In genomic region chr22:36397767-36398093, GRCh38 we compare ENCODE assay signal across 20 cellular contexts. TPM values are rescaled to one million over a fixed set of nuclear protein-coding genes. Genes with fewer than 3 reads are reported as not detected.
DNase-seq lines count a peak whose midpoint lies in the region; ATAC-seq and TF ChIP-seq lines count a peak whose summit lies in the region.
"Had no signal": no experiment of that assay in that cellular context is flagged by ENCODE, and none has a peak within 500 bp of the region (broad histone marks: within the 10 kb centered on the region; RNA-seq: fewer than 3 reads in every experiment).

No MANE protein-coding gene starts in this region.

- peak overlapping the region; percentile 78 for H3K27ac Mint-ChIP-seq in progenitor cell of endocrine pancreas

- H3K36me3 ChIP-seq in SK-N-SH (replicated peaks in 1 of 2; ENCODE audit: control insufficient read depth in 1 of 2, insufficient read depth in 2 of 2, low read length in 1 of 2) (no peaks in the 10 kb centered on the region), SJSA1 (no peaks in the 10 kb centered on the region), lower lobe of right lung (no peaks in the 10 kb centered on the region)
- H3K36me3 ChIP-seq: BLaER1, prostate gland had no signal

- no peak for TF ChIP-seq RAD21 in SK-N-SH (IDR thresholded peaks at IDR 0.05; ENCODE audit: low read length)

- H3F3A ChIP-seq in SK-N-SH (replicated peaks; ENCODE audit: insufficient read depth), result peaks cover 32% of the 10 kb centered on the region

- no peak overlapping the region for H3K4me3 ChIP-seq in SK-N-SH (ENCODE audit: low read depth in 2 of 2, low read length in 1 of 2)
- no peak overlapping the region for H3K4me3 ChIP-seq in SJSA1
- no peak overlapping the region for H3K4me3 ChIP-seq in lower lobe of right lung
- H3K4me3 ChIP-seq: BLaER1, body of pancreas, coronary artery, gastroesophageal sphincter, prostate gland, testis had no signal

- H3K9me3 ChIP-seq in SK-N-SH, result no peaks in the 10 kb centered on the region
- H3K9me3 ChIP-seq in SJSA1 (replicated peaks), result no peaks in the 10 kb centered on the region
- H3K9me3 ChIP-seq in lower lobe of right lung, result no peaks in the 10 kb centered on the region
- H3K9me3 ChIP-seq: BLaER1, body of pancreas, gastroesophageal sphincter, prostate gland, testis had no signal

- H3K4me3 Mint-ChIP-seq in progenitor cell of endocrine pancreas (ENCODE audit: low read depth), result no peak overlapping the region

- no peak for TF ChIP-seq EP300 in SK-N-SH (IDR thresholded peaks at IDR 0.05; ENCODE audit: borderline replicate concordance in 1 of 2, low read depth in 1 of 2, low read length in 1 of 2)

- POLR2A ChIA-PET in SK-N-SH (lab: Yijun Ruan, JAX), result no interaction called here

- no peak for ATAC-seq in SK-N-SH treated with all-trans-retinoic acid at 6 μM for 48 hours
- no peak for ATAC-seq in lower lobe of right lung
- ATAC-seq: body of pancreas, Panc1 had no signal

- CTCF ChIA-PET in SK-N-SH (lab: Yijun Ruan, JAX), result no interaction called here

- no peaks in the 10 kb centered on the region for H3K27me3 Mint-ChIP-seq in progenitor cell of endocrine pancreas

- no peak for TF ChIP-seq CTCF in SK-N-SH (IDR thresholded peaks at IDR 0.05)
- no peak for TF ChIP-seq CTCF in lower lobe of right lung (IDR thresholded peaks at IDR 0.05)
- TF ChIP-seq CTCF in progenitor cell of endocrine pancreas (IDR thresholded peaks at IDR 0.05; ENCODE audit: unreplicated experiment), result no peak

- H3K27ac ChIP-seq in SK-N-SH (ENCODE audit: low read depth in 2 of 2, low read length in 1 of 2), result peak overlapping the region in 1 of 2 experiments; percentile 92; a peak in 2 of 4 replicates
- peak overlapping the region; percentile 77 for H3K27ac ChIP-seq in SJSA1
- peak overlapping the region; percentile 11 for H3K27ac ChIP-seq in lower lobe of right lung
- H3K27ac ChIP-seq: 22Rv1, body of pancreas, coronary artery, gastroesophageal sphincter, prostate gland, testis had no signal

- peaks cover 25% of the 10 kb centered on the region for H3K4me1 Mint-ChIP-seq in progenitor cell of endocrine pancreas (ENCODE audit: low read depth)

- peak overlapping the region; percentile 54; the same call in 1 of the 2 replicates for H2AFZ ChIP-seq in SK-N-SH (ENCODE audit: low read depth)

- 100% methylated on average over 5 of the region's 5 CpGs for WGBS in SK-N-SH (ENCODE audit: low lambda C conversion rate)

- peak overlapping the region; percentile 9; the same call in 1 of the 2 replicates for H3K4me2 ChIP-seq in SK-N-SH

- no peaks in the 10 kb centered on the region for H3K9me2 ChIP-seq in SK-N-SH

- intact Hi-C loops in lower lobe of right lung (cut with DNase I), result no loop called here

- H3K27me3 ChIP-seq in SK-N-SH (ENCODE audit: insufficient read depth), result no peaks in the 10 kb centered on the region
- H3K27me3 ChIP-seq in SJSA1 (replicated peaks), result no peaks in the 10 kb centered on the region
- H3K27me3 ChIP-seq in lower lobe of right lung (ENCODE audit: low read depth), result no peaks in the 10 kb centered on the region
- H3K27me3 ChIP-seq: BLaER1, body of pancreas, gastroesophageal sphincter, testis had no signal

- peak overlapping the region; percentile 49 for H3K9ac ChIP-seq in SK-N-SH

- no peaks in the 10 kb centered on the region for H4K20me1 ChIP-seq in SK-N-SH (ENCODE audit: insufficient read depth)
- H4K20me1 ChIP-seq: BLaER1 had no signal

- H3K9me3 Mint-ChIP-seq in progenitor cell of endocrine pancreas (ENCODE audit: low read depth), result no peaks in the 10 kb centered on the region

- H3K79me2 ChIP-seq in SK-N-SH (ENCODE audit: insufficient read depth), result peaks cover 17% of the 10 kb centered on the region; the same call in 1 of the 2 replicates

- DNase-seq in SK-N-SH (no peak), SJSA1 (ENCODE audit: low read depth in 1 of 2, low spot score in 2 of 2) (no peak), lower lobe of right lung (no peak), progenitor cell of endocrine pancreas (ENCODE audit: low spot score, unreplicated experiment) (no peak), SIG-M5 (lab: John Stamatoyannopoulos, UW) (no peak)
- DNase-seq in activated effector memory CD4-positive, alpha-beta T cell treated with anti-CD3 and anti-CD28 coated beads, Interleukin-2, amount 50 U/mL, for 16 hours, result no peak
- DNase-seq in stimulated activated CD4-positive, alpha-beta T cell treated with anti-CD3 and anti-CD28 coated beads, Interleukin-4, amount 100 ng/mL, for 24 hours, result no peak
- DNase-seq: activated naive CD4-positive, alpha-beta T cell treated with anti-CD3 and anti-CD28 coated beads, Interleukin-2, amount 50 U/mL, for 16 hours; body of pancreas; DMS153; NCI-H1436; NCI-H774; testis had no signal

- H3K4me1 ChIP-seq in SK-N-SH (ENCODE audit: control insufficient read depth in 1 of 2, insufficient read depth in 2 of 2, low read depth in 1 of 2, low read length in 1 of 2), result peaks cover 11 to 38% of the 10 kb centered on the region in 2 experiments; a peak in 3 of 4 replicates
- peaks cover 42% of the 10 kb centered on the region for H3K4me1 ChIP-seq in SJSA1 (replicated peaks)
- H3K4me1 ChIP-seq in lower lobe of right lung, result peaks cover 47% of the 10 kb centered on the region
- H3K4me1 ChIP-seq: gastroesophageal sphincter, prostate gland, testis had no signal

- H3K36me3 Mint-ChIP-seq in progenitor cell of endocrine pancreas (ENCODE audit: insufficient read depth), result no peaks in the 10 kb centered on the region

TF ChIP-seq in SK-N-SH, 30 proteins besides CTCF, POLR2A, EP300 and RAD21 (continues in another document):
- TF ChIP-seq FOXJ3 (CRISPR knock-in tag; IDR thresholded peaks at IDR 0.05), result no peak
- TF ChIP-seq SMC3 (IDR thresholded peaks at IDR 0.05; ENCODE audit: low read depth, low read length), result no peak
- no peak for TF ChIP-seq USF2 (IDR thresholded peaks at IDR 0.05; ENCODE audit: borderline replicate concordance, low read depth, low read length)
- no peak for TF ChIP-seq YY1 (IDR thresholded peaks at IDR 0.05; ENCODE audit: low read depth)
- no peak for TF ChIP-seq MAX (IDR thresholded peaks at IDR 0.05; ENCODE audit: low read depth)
- TF ChIP-seq USF1 (IDR thresholded peaks at IDR 0.05; ENCODE audit: borderline replicate concordance, low read depth), result no peak
- TF ChIP-seq RXRA (IDR thresholded peaks at IDR 0.05; ENCODE audit: borderline replicate concordance, low read depth), result no peak
- TF ChIP-seq TAF1 (IDR thresholded peaks at IDR 0.05; ENCODE audit: borderline replicate concordance, low read depth, low read length), result no peak

TF ChIP-seq in SK-N-SH treated with all-trans-retinoic acid at 6 μM for 48 hours, 23 proteins besides CTCF, POLR2A, EP300 and RAD21:
- TF ChIP-seq PPARA (CRISPR knock-in tag; IDR thresholded peaks at IDR 0.05; ENCODE audit: borderline replicate concordance) (no peak), ZNF70 (CRISPR knock-in tag; IDR thresholded peaks at IDR 0.05) (no peak), ISL1 (CRISPR knock-in tag; IDR thresholded peaks at IDR 0.05) (no peak), GLIS3 (CRISPR knock-in tag; IDR thresholded peaks at IDR 0.05) (no peak), ZC3H10 (CRISPR knock-in tag; IDR thresholded peaks at IDR 0.05) (no peak), CSDC2 (CRISPR knock-in tag; IDR thresholded peaks at IDR 0.05) (no peak), ZFP3 (CRISPR knock-in tag; IDR thresholded peaks at IDR 0.05) (no peak), ARNTL (CRISPR knock-in tag; IDR thresholded peaks at IDR 0.05; ENCODE audit: borderline replicate concordance, low read depth) (no peak)
- TF ChIP-seq, protein P1, sequence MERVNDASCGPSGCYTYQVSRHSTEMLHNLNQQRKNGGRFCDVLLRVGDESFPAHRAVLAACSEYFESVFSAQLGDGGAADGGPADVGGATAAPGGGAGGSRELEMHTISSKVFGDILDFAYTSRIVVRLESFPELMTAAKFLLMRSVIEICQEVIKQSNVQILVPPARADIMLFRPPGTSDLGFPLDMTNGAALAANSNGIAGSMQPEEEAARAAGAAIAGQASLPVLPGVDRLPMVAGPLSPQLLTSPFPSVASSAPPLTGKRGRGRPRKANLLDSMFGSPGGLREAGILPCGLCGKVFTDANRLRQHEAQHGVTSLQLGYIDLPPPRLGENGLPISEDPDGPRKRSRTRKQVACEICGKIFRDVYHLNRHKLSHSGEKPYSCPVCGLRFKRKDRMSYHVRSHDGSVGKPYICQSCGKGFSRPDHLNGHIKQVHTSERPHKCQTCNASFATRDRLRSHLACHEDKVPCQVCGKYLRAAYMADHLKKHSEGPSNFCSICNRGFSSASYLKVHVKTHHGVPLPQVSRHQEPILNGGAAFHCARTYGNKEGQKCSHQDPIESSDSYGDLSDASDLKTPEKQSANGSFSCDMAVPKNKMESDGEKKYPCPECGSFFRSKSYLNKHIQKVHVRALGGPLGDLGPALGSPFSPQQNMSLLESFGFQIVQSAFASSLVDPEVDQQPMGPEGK (CRISPR knock-in tag; IDR thresholded peaks at IDR 0.05; ENCODE audit: borderline replicate concordance), result no peak

RNA-seq across cellular contexts. Expression of gene MYH9, which starts 10.0 kb away (rescaled TPM):
- polyA plus RNA-seq in SK-N-SH (2012; rRNA removed), result 202 and 303 TPM in 2 replicates
- 181 and 225 TPM in 2 replicates for polyA plus RNA-seq in SK-N-SH (2012; cell fraction: cytosol; rRNA removed)
- polyA plus RNA-seq in SK-N-SH (2012; cell fraction: nucleus; rRNA removed), result 401 and 439 TPM in 2 replicates
- 510 and 668 TPM in 2 replicates for total RNA-seq in SJSA1 (2014; rRNA removed; shearing (Covaris generic))
- 659 TPM for total RNA-seq in lower lobe of right lung
- total RNA-seq in progenitor cell of endocrine pancreas, result 299 and 306 TPM in 2 replicates
